In genomic region chr7:91474074-91474473, GRCh38 we compare ENCODE assay signal across 29 cellular contexts.
"Had no signal": no experiment of that assay in that cellular context is flagged by ENCODE, and none has a peak within 500 bp of the region (broad histone marks: within the 10 kb centered on the region; RNA-seq: fewer than 3 reads in every experiment).

No MANE protein-coding gene starts in this region.

- H3K27ac Mint-ChIP-seq: stimulated activated effector memory CD8-positive, alpha-beta T cell treated with anti-CD3 and anti-CD28 coated beads, Interleukin-12 subunit alpha, Interleukin-12 subunit beta, amount 100 ng/mL, for 72 hours; stimulated activated memory B cell treated with anti-CD40 and anti-IgM and Interleukin-4, amounts not matched to agents 10 μg/mL and 1 μg/mL and 100 μg/mL, for 72 hours; stimulated activated naive B cell treated with anti-CD40 and anti-IgM and Interleukin-4, amounts not matched to agents 10 μg/mL and 1 μg/mL and 100 μg/mL, for 72 hours; stimulated activated naive CD8-positive, alpha-beta T cell treated with anti-CD3 and anti-CD28 coated beads, Interleukin-15, amount 100 ng/mL, for 72 hours; stimulated activated naive CD8-positive, alpha-beta T cell treated with anti-CD3 and anti-CD28 coated beads, Interleukin-15, Interleukin-2, amounts not matched to agents 100 ng/mL and 50 ng/mL, for 24 hours; type B pancreatic cell had no signal

- H3K27me3 Mint-ChIP-seq: stimulated activated memory B cell treated with anti-CD40 and anti-IgM and Interleukin-4, amounts not matched to agents 10 μg/mL and 1 μg/mL and 100 μg/mL, for 72 hours; stimulated activated naive B cell treated with anti-CD40 and anti-IgM and Interleukin-4, amounts not matched to agents 10 μg/mL and 1 μg/mL and 100 μg/mL, for 72 hours; stimulated activated naive CD8-positive, alpha-beta T cell treated with anti-CD3 and anti-CD28 coated beads, Interleukin-15, amount 100 ng/mL, for 72 hours; stimulated activated naive CD8-positive, alpha-beta T cell treated with anti-CD3 and anti-CD28 coated beads, Interleukin-15, Interleukin-2, amounts not matched to agents 100 ng/mL and 50 ng/mL, for 24 hours; type B pancreatic cell had no signal

- H3K9me3 Mint-ChIP-seq: type B pancreatic cell had no signal

- H3K36me3 Mint-ChIP-seq: stimulated activated effector memory CD8-positive, alpha-beta T cell treated with anti-CD3 and anti-CD28 coated beads, Interleukin-12 subunit alpha, Interleukin-12 subunit beta, amount 100 ng/mL, for 72 hours; stimulated activated naive B cell treated with anti-CD40 and anti-IgM and Interleukin-4, amounts not matched to agents 10 μg/mL and 1 μg/mL and 100 μg/mL, for 72 hours; type B pancreatic cell had no signal

- H3K4me3 ChIP-seq: stomach, suprapubic skin, testis, thoracic aorta, thyroid gland, tibial artery, tibial nerve, transverse colon, upper lobe of left lung, upper lobe of right lung, uterus, vagina had no signal

- FAIRE-seq: urothelium cell line had no signal

- H3K4me1 Mint-ChIP-seq: stimulated activated effector memory CD8-positive, alpha-beta T cell treated with anti-CD3 and anti-CD28 coated beads, Interleukin-12 subunit alpha, Interleukin-12 subunit beta, amount 100 ng/mL, for 72 hours; stimulated activated memory B cell treated with anti-CD40 and anti-IgM and Interleukin-4, amounts not matched to agents 10 μg/mL and 1 μg/mL and 100 μg/mL, for 72 hours; stimulated activated naive B cell treated with anti-CD40 and anti-IgM and Interleukin-4, amounts not matched to agents 10 μg/mL and 1 μg/mL and 100 μg/mL, for 72 hours; stimulated activated naive CD8-positive, alpha-beta T cell treated with anti-CD3 and anti-CD28 coated beads, Interleukin-15, amount 100 ng/mL, for 72 hours had no signal

- H3K4me1 ChIP-seq: stomach, suprapubic skin, testis, thyroid gland, transverse colon, upper lobe of left lung, upper lobe of right lung, uterus, vagina had no signal

- DNase-seq: stimulated activated CD4-positive, alpha-beta T cell treated with anti-CD3 and anti-CD28 coated beads, Interleukin-2, amount 100 ng/mL, for 48 hours; stimulated activated CD4-positive, alpha-beta T cell treated with anti-CD3 and anti-CD28 coated beads, Interleukin-4, amount 100 ng/mL, for 1 hour; stimulated activated CD4-positive, alpha-beta T cell treated with anti-CD3 and anti-CD28 coated beads, Interleukin-4, amount 100 ng/mL, for 24 hours; stimulated activated CD4-positive, alpha-beta T cell treated with anti-CD3 and anti-CD28 coated beads, Interleukin-4, amount 100 ng/mL, for 4 hours; stimulated activated CD8-positive, alpha-beta memory T cell treated with anti-CD3 and anti-CD28 coated beads, Interleukin-4, amount 100 ng/mL, for 48 hours; stimulated activated naive B cell treated with anti-CD40 and anti-IgM and Interleukin-4, amounts not matched to agents 10 μg/mL and 1 μg/mL and 100 μg/mL, for 72 hours; stimulated activated naive CD4-positive, alpha-beta T cell; stimulated activated naive CD4-positive, alpha-beta T cell treated with Interleukin-2 at 50 U/mL for 16 hours; stimulated activated naive CD8-positive, alpha-beta T cell treated with anti-CD3 and anti-CD28 coated beads, Interleukin-15, amount 100 ng/mL, for 72 hours; stimulated activated naive CD8-positive, alpha-beta T cell treated with anti-CD3 and anti-CD28 coated beads, Interleukin-15, Interleukin-2, amounts not matched to agents 100 U/mL and 50 U/mL, for 24 hours; stomach; substantia nigra; testis; thyroid gland; tibial artery; transverse colon; trophoblast cell; upper lobe of left lung; upper lobe of right lung; uterus had no signal

- H3K27ac ChIP-seq: stomach, suprapubic skin, testis, thoracic aorta, thyroid gland, tibial artery, tibial nerve, transverse colon, upper lobe of left lung, upper lobe of right lung, uterus, vagina had no signal

- H3K9me3 ChIP-seq: testis, thyroid gland, upper lobe of right lung, vagina had no signal

- H3K36me3 ChIP-seq: stomach, suprapubic skin, thoracic aorta, thyroid gland, tibial artery, tibial nerve, transverse colon, upper lobe of left lung, upper lobe of right lung, uterus, vagina had no signal

- H3K27me3 ChIP-seq: stomach, suprapubic skin, testis, thyroid gland, tibial artery, tibial nerve, transverse colon, upper lobe of left lung, upper lobe of right lung, uterus, vagina had no signal

- ATAC-seq: stimulated activated effector memory CD8-positive, alpha-beta T cell treated with anti-CD3 and anti-CD28 coated beads, Interleukin-12 subunit alpha, Interleukin-12 subunit beta, amount 100 ng/mL, for 72 hours; stimulated activated memory B cell treated with anti-CD40 and anti-IgM and Interleukin-4, amounts not matched to agents 10 μg/mL and 1 μg/mL and 100 μg/mL, for 72 hours; stimulated activated naive B cell treated with anti-CD40 and anti-IgM and Interleukin-4, amounts not matched to agents 10 μg/mL and 1 μg/mL and 100 μg/mL, for 72 hours; stimulated activated naive CD8-positive, alpha-beta T cell treated with anti-CD3 and anti-CD28 coated beads, Interleukin-15, amount 100 ng/mL, for 72 hours; stimulated activated naive CD8-positive, alpha-beta T cell treated with anti-CD3 and anti-CD28 coated beads, Interleukin-15, Interleukin-2, amounts not matched to agents 100 U/mL and 50 U/mL, for 24 hours; upper lobe of right lung had no signal

- H3K4me3 Mint-ChIP-seq: stimulated activated effector memory CD8-positive, alpha-beta T cell treated with anti-CD3 and anti-CD28 coated beads, Interleukin-12 subunit alpha, Interleukin-12 subunit beta, amount 100 ng/mL, for 72 hours; stimulated activated memory B cell treated with anti-CD40 and anti-IgM and Interleukin-4, amounts not matched to agents 10 μg/mL and 1 μg/mL and 100 μg/mL, for 72 hours; stimulated activated naive B cell treated with anti-CD40 and anti-IgM and Interleukin-4, amounts not matched to agents 10 μg/mL and 1 μg/mL and 100 μg/mL, for 72 hours; stimulated activated naive CD8-positive, alpha-beta T cell treated with anti-CD3 and anti-CD28 coated beads, Interleukin-15, amount 100 ng/mL, for 72 hours; stimulated activated naive CD8-positive, alpha-beta T cell treated with anti-CD3 and anti-CD28 coated beads, Interleukin-15, Interleukin-2, amounts not matched to agents 100 ng/mL and 50 ng/mL, for 24 hours; type B pancreatic cell had no signal
